9 cellular contexts compared by ENCODE assay signal in the genomic region with DNA sequence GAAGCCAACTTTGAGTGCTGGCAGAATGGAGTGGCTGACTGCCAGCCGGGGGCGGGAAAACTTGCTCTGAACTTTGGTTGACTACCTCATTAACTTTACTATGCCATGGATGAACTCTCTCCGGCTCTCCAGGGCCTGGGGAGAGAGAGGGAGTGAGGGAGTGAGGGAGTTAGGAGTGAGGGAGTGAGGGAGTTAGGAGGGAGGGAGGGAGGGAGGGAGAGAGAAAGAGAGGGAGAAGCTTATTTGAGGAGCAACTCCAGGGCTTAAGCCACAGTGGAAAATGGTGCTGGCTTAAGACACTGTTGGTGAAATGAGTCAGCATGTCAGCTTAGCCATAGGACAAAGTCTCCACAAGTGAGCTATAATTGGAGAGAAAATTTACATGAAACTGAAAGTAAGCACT.
DNase-seq lines count a peak whose midpoint lies in the region; ATAC-seq, FAIRE-seq and TF ChIP-seq lines count a peak whose summit lies in the region.
"Had no signal": no experiment of that assay in that cellular context is flagged by ENCODE, and none has a peak within 500 bp of the region (broad histone marks: within the 10 kb centered on the region; RNA-seq: fewer than 3 reads in every experiment).

No MANE protein-coding gene starts in this region.

- 57% methylated on average over 3 of the region's 3 CpGs for WGBS in hepatocyte (ENCODE audit: low lambda C conversion rate, missing lambda C conversion rate)

- H3K9me3 ChIP-seq in A673 (ENCODE audit: low read depth, low read length, poor library complexity, severe bottlenecking) (peaks cover 9% of the 10 kb centered on the region), PC-3 (ENCODE audit: low read length) (no peaks in the 10 kb centered on the region), hepatocyte (ENCODE audit: low read depth) (peaks cover 3% of the 10 kb centered on the region)

- H3K4me1 ChIP-seq in A673 (ENCODE audit: insufficient read depth, low read length, poor library complexity, severe bottlenecking) (peaks cover 5% of the 10 kb centered on the region), PC-3 (ENCODE audit: insufficient read depth, low read length) (no peaks in the 10 kb centered on the region), hepatocyte (ENCODE audit: insufficient read depth) (no peaks in the 10 kb centered on the region)

- DNase-seq in A673 (ENCODE audit: low spot score) (peak; percentile 31), GM19239 (ENCODE audit: insufficient read length, low spot score) (no peak), PC-3 (peak; percentile 26), hepatocyte (ENCODE audit: low spot score) (peak; percentile 50), DMS79 treated with DMSO at 0.1 percent for 48 hours (lab: John Stamatoyannopoulos, UW) (no peak), UCSD-AML1 (lab: John Stamatoyannopoulos, UW; ENCODE audit: unreplicated experiment) (no peak), NCI-H2029 (lab: John Stamatoyannopoulos, UW) (no peak), NCI-H2107 (lab: John Stamatoyannopoulos, UW) (no peak)

- BruUV-seq in A673 (replicated peaks; lab: Mats Ljungman, UMichigan) (no TSS peak), PC-3 (replicated peaks; lab: Mats Ljungman, UMichigan) (no TSS peak)

- no peak for TF ChIP-seq CTCF in A673 (conservative IDR thresholded peaks at IDR 0.05; ENCODE audit: low read depth, low read length)
- TF ChIP-seq CTCF in PC-3 (conservative IDR thresholded peaks at IDR 0.05; ENCODE audit: low read depth, low read length) = no peak
- no peak for TF ChIP-seq CTCF in hepatocyte (IDR thresholded peaks at IDR 0.05; ENCODE audit: poor library complexity)

- H3K36me3 ChIP-seq in A673 (ENCODE audit: insufficient read depth, low read length, poor library complexity, severe bottlenecking) = no peaks in the 10 kb centered on the region
- no peaks in the 10 kb centered on the region for H3K36me3 ChIP-seq in PC-3 (ENCODE audit: low read depth, low read length)
- no peaks in the 10 kb centered on the region for H3K36me3 ChIP-seq in hepatocyte (replicated peaks; ENCODE audit: insufficient read depth, low read depth)

- H3K27me3 ChIP-seq in A673 (replicated peaks; ENCODE audit: insufficient read depth, low read depth, low read length, poor library complexity) (no peaks in the 10 kb centered on the region), PC-3 (ENCODE audit: low read length) (no peaks in the 10 kb centered on the region), hepatocyte (no peaks in the 10 kb centered on the region)

- H3K4me2 ChIP-seq in PC-3 (ENCODE audit: low read length) (no peak overlapping the region), hepatocyte (no peak overlapping the region)

- POLR2A ChIA-PET in A673 (lab: Charles Lee; ENCODE audit: low non-redundant PET) (no interaction called here), PC-3 (lab: Charles Lee; ENCODE audit: unreplicated experiment) (no interaction called here)

- H3K4me3 ChIP-seq in A673 (ENCODE audit: low read depth, low read length, poor library complexity, severe bottlenecking) (no peak overlapping the region), PC-3 (ENCODE audit: low read length) (no peak overlapping the region), hepatocyte (no peak overlapping the region)
- H3K4me3 ChIP-seq: lung had no signal

- CTCF ChIA-PET in A673 (lab: Charles Lee) (no interaction called here), PC-3 (lab: Charles Lee) (interaction anchor here (0.7 kb wide), 1 partner anchor 933 kb away, joined by 3 read pairs; no protein-coding TSS in a partner anchor)

- FAIRE-seq in GM19239 (lab: Jason Lieb, UNC) = peak; percentile 73

- intact Hi-C loops in A673 (cut with micrococcal nuclease; ENCODE audit: unreplicated experiment) (no loop called here), PC-3 (cut with micrococcal nuclease) (no loop called here)

- ATAC-seq in PC-3 = no peak

- H3K9ac ChIP-seq in PC-3 (ENCODE audit: low read length) = no peak overlapping the region

- H3K9me2 ChIP-seq in PC-3 (replicated peaks; ENCODE audit: low read length) (no peaks in the 10 kb centered on the region), hepatocyte (replicated peaks; ENCODE audit: insufficient read depth) (no peaks in the 10 kb centered on the region)

- H4K20me1 ChIP-seq in PC-3 (ENCODE audit: low read length) (no peaks in the 10 kb centered on the region), hepatocyte (ENCODE audit: insufficient read depth, poor library complexity, severe bottlenecking) (no peaks in the 10 kb centered on the region)

- no peaks in the 10 kb centered on the region for H3K79me2 ChIP-seq in PC-3 (ENCODE audit: low read length)
- no peaks in the 10 kb centered on the region for H3K79me2 ChIP-seq in hepatocyte

- H3K27ac ChIP-seq in A673 (ENCODE audit: low read depth, low read length, poor library complexity, severe bottlenecking) (no peak overlapping the region), PC-3 (ENCODE audit: low read length) (no peak overlapping the region), hepatocyte (peak overlapping the region; percentile 64)

- H2AFZ ChIP-seq in PC-3 (ENCODE audit: low read length) = no peak overlapping the region
- no peak overlapping the region for H2AFZ ChIP-seq in hepatocyte

- H3F3A ChIP-seq in PC-3 (ENCODE audit: low read length, unreplicated experiment) = no peaks in the 10 kb centered on the region

Comparison
In these comparisons a context has a peak if more than half of its experiments do, and no peak if none do; other contexts are left out.
1. DNase-seq: peak in A673 (single experiment), PC-3 (single experiment) and hepatocyte (single experiment); none in GM19239 (single experiment), DMS79 treated with DMSO at 0.1 percent for 48 hours (single experiment), UCSD-AML1 (single experiment), NCI-H2029 (single experiment) and NCI-H2107 (single experiment).